Comparison of ENCODE assay signal across 17 cellular contexts in the genomic region with DNA sequence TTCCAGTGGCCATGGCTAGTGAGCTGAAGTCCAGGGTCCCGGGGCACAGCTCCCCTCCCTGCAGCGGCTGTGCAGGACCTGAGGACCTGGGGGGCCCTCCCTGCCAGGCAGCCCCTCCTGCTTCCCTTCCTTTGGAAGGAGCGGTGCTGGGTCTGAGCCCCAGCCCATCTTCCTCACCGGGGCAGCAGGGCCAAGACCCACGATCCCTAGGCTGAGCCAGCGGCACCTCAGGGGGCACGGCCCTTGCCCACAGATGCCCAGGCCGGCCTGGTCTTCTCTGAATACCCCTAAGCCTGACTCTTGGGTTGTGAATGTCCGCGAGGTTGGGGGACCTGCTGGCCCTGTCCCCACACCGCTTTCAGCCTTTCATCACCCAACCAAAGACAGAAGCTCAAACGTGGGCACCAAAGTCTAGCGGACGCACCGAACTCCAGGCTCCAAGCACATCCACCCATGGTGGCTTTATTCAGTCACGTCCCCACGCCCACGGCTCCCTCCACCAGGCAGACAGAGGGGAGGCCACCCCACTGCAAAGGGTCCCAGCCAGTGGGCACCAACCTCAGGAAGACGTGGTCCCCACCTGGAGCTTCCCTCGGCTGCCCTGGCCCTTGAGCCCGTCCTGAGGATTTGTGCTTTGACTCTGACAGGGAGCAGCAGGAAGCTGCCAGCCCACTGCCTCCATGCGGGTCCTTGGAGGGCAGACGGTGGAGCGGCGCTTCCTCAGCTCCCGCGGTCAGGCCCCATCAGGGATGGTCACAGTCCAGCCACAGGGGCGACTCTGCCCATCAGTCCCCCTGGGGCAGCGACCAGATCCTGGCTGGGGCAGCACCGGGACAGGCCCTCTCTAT. TPM values are rescaled to one million over a fixed set of nuclear protein-coding genes. Genes with fewer than 3 reads are reported as not detected.
DNase-seq lines count a peak whose midpoint lies in the region; ATAC-seq, FAIRE-seq and TF ChIP-seq lines count a peak whose summit lies in the region.
"Had no signal": no experiment of that assay in that cellular context is flagged by ENCODE, and none has a peak within 500 bp of the region (broad histone marks: within the 10 kb centered on the region; RNA-seq: fewer than 3 reads in every experiment).

No MANE protein-coding gene starts in this region.

- H3K79me2 ChIP-seq in HepG2 (ENCODE audit: insufficient read depth, low read length) = no peaks in the 10 kb centered on the region

- H3K4me3 Mint-ChIP-seq in MCF 10A (ENCODE audit: unreplicated experiment) = no peak overlapping the region

- FAIRE-seq in HepG2 (lab: Jason Lieb, UNC) (no peak), D721Med (lab: Jason Lieb, UNC) (no peak), frontal cortex (lab: Jason Lieb, UNC) (no peak)
- FAIRE-seq: GM19239 had no signal

- TF ChIP-seq POLR2A in breast epithelium (IDR thresholded peaks at IDR 0.05) (no peak), HepG2 (IDR thresholded peaks at IDR 0.05; ENCODE audit: insufficient read depth in 1 of 2, low read depth in 2 of 2, low read length in 2 of 2) (peak in 1 of 2 experiments; percentile 9; a peak in 2 of 4 replicates)

- 0 out of 2 replicates have a peak, but pooled peaks cover 2% of the 10 kb centered on the region for H4K20me1 ChIP-seq in HepG2 (ENCODE audit: insufficient read depth, low read length)

- no peaks in the 10 kb centered on the region for H3K9me3 ChIP-seq in breast epithelium
- no peaks in the 10 kb centered on the region for H3K9me3 ChIP-seq in Panc1 (ENCODE audit: control insufficient read depth, insufficient read depth, low read depth, low read length)
- H3K9me3 ChIP-seq in HepG2 (ENCODE audit: low read length) = no peaks in the 10 kb centered on the region
- no peaks in the 10 kb centered on the region for H3K9me3 ChIP-seq in aorta (ENCODE audit: control insufficient read depth, low read length)
- H3K9me3 ChIP-seq: BLaER1 treated with 17β-estradiol and CSF1 and Interleukin-3, amounts not matched to agents 10 nM and 100 nM had no signal

- H3K4me1 Mint-ChIP-seq in MCF 10A (ENCODE audit: insufficient read depth, unreplicated experiment) = no peaks in the 10 kb centered on the region

- no peak overlapping the region for H3K9ac ChIP-seq in HepG2 (ENCODE audit: insufficient read depth, low read depth, low read length)

- TF ChIP-seq CTCF in MCF 10A (IDR thresholded peaks at IDR 0.05; ENCODE audit: unreplicated experiment) (no peak), breast epithelium (IDR thresholded peaks at IDR 0.05) (no peak), Panc1 (IDR thresholded peaks at IDR 0.05) (no peak), HepG2 (CRISPR knock-in tag; IDR thresholded peaks at IDR 0.05) (no peak), D721Med (IDR thresholded peaks at IDR 0.05; ENCODE audit: insufficient read depth, missing control alignments) (no peak)

- no peaks in the 10 kb centered on the region for H3K9me3 Mint-ChIP-seq in MCF 10A (ENCODE audit: unreplicated experiment)

- H3K27me3 ChIP-seq in breast epithelium (no peaks in the 10 kb centered on the region), Panc1 (ENCODE audit: control insufficient read depth, insufficient read depth, low read length) (no peaks in the 10 kb centered on the region), HepG2 (ENCODE audit: control insufficient read depth in 1 of 2, insufficient read depth in 2 of 2, low read length in 2 of 2) (no peaks in the 10 kb centered on the region), aorta (ENCODE audit: control insufficient read depth in 1 of 2, insufficient read depth in 2 of 2, low read length in 1 of 2) (no peaks in the 10 kb centered on the region)
- H3K27me3 ChIP-seq: BLaER1 treated with 17β-estradiol and CSF1 and Interleukin-3, amounts not matched to agents 10 nM and 100 nM had no signal

- BruUV-seq in MCF 10A (replicated peaks; lab: Mats Ljungman, UMichigan) (TSS peak; percentile 27), Panc1 (replicated peaks; lab: Mats Ljungman, UMichigan) (no TSS peak), HepG2 (replicated peaks; lab: Mats Ljungman, UMichigan) (no TSS peak)

- no peak overlapping the region for H3K27ac Mint-ChIP-seq in MCF 10A (ENCODE audit: low read depth, unreplicated experiment)

- H3K4me3 ChIP-seq in breast epithelium (no peak overlapping the region), Panc1 (ENCODE audit: low read depth in 2 of 2, low read length in 2 of 2) (no peak overlapping the region), HepG2 (replicated peaks in 1 of 3; ENCODE audit: insufficient read depth in 1 of 3, low read depth in 2 of 3, low read length in 3 of 3) (no peak overlapping the region), aorta (ENCODE audit: low read length in 2 of 2) (no peak overlapping the region)
- H3K4me3 ChIP-seq: BLaER1 treated with 17β-estradiol and CSF1 and Interleukin-3, amounts not matched to agents 10 nM and 100 nM had no signal

- whole genome bisulfite sequencing in HepG2 (ENCODE audit: low lambda C conversion rate) = 92% methylated on average over 15 of the region's 30 CpGs
- 82 to 83% methylated on average over 29 to 30 of the region's 30 CpGs for WGBS in aorta, 2 donors

- H3K4me1 ChIP-seq in breast epithelium = no peaks in the 10 kb centered on the region
- no peaks in the 10 kb centered on the region for H3K4me1 ChIP-seq in Panc1 (ENCODE audit: control insufficient read depth, insufficient read depth, low read length)
- H3K4me1 ChIP-seq in HepG2 (ENCODE audit: insufficient read depth, low read length) = peaks cover 17% of the 10 kb centered on the region
- no peaks in the 10 kb centered on the region for H3K4me1 ChIP-seq in aorta (ENCODE audit: control insufficient read depth in 1 of 2, insufficient read depth in 2 of 2, low read length in 2 of 2)

- H3K27ac ChIP-seq in breast epithelium (no peak overlapping the region), Panc1 (ENCODE audit: low read length) (no peak overlapping the region), HepG2 (ENCODE audit: extremely low read length, insufficient read depth, low read length) (no peak overlapping the region), aorta (ENCODE audit: low read depth in 1 of 2, low read length in 2 of 2) (no peak overlapping the region)

- TF ChIP-seq EP300 in HepG2 (IDR thresholded peaks at IDR 0.05; ENCODE audit: low read depth in 2 of 2, low read length in 2 of 2) (no peak), HepG2 (CRISPR knock-in tag; IDR thresholded peaks at IDR 0.05; ENCODE audit: borderline replicate concordance) (no peak)

- POLR2A ChIA-PET in MCF 10A (lab: Yijun Ruan, JAX) (interaction anchor here (2.2 kb wide), 1 partner anchor 14 kb away, joined by 11 read pairs; no protein-coding TSS in a partner anchor), Panc1 (lab: Charles Lee) (interaction anchor here (0.6 kb wide), 1 partner anchor 14 kb away, joined by 3 read pairs; no protein-coding TSS in a partner anchor), HepG2 (lab: Yijun Ruan, JAX) (interaction anchor here (1.0 kb wide), 1 partner anchor 15 kb away, joined by 3 read pairs; no protein-coding TSS in a partner anchor)

- intact Hi-C loops in MCF 10A (cut with micrococcal nuclease) = no loop called here
- intact Hi-C loops in breast epithelium (cut with DNase I; ENCODE audit: low total_unique reads) = no loop called here
- intact Hi-C loops in Panc1 (cut with micrococcal nuclease; ENCODE audit: unreplicated experiment) = no loop called here
- intact Hi-C loops in HepG2 (cut with micrococcal nuclease; ENCODE audit: unreplicated experiment) = no loop called here
- intact Hi-C loops in aorta (cut with DNase I) = no loop called here

- H3K27me3 Mint-ChIP-seq in MCF 10A (ENCODE audit: insufficient read depth, unreplicated experiment) = no peaks in the 10 kb centered on the region

- DNase-seq in MCF 10A (ENCODE audit: unreplicated experiment) (no peak), breast epithelium (ENCODE audit: low spot score in 2 of 2) (no peak), Panc1 (ENCODE audit: low read depth, low spot score) (no peak), HepG2 (ENCODE audit: low spot score) (no peak), aorta (no peak), D721Med (ENCODE audit: insufficient read length, low spot score) (no peak), frontal cortex (ENCODE audit: low spot score in 2 of 2) (no peak)
- no peak for DNase-seq in stimulated activated CD4-positive, alpha-beta T cell treated with anti-CD3 and anti-CD28 coated beads, Interleukin-15, amount 100 ng/mL, for 24 hours
- DNase-seq: 8988T, NCI-H1048, NCI-H187, NCI-H2171, NCI-H446 treated with DMSO at 0.1 percent for 48 hours, NCI-H748 treated with DMSO at 0.1 percent for 48 hours had no signal

- in situ Hi-C loops in Panc1 (cut with HindIII; ENCODE audit: low pct_unique_long_range_greater_than_20kb, low sequenced_read_pairs) (no loop called here), HepG2 (cut with HindIII; ENCODE audit: extremely low pct_ligation_motif_present, low pct_unique_long_range_greater_than_20kb) (no loop called here)

- no peak overlapping the region for H2AFZ ChIP-seq in HepG2 (ENCODE audit: low read length)

- CTCF ChIA-PET in MCF 10A (lab: Yijun Ruan, JAX) (no interaction called here), Panc1 (lab: Charles Lee) (interaction anchor here (0.8 kb wide), 1 partner anchor 56 kb away, joined by 3 read pairs; no protein-coding TSS in a partner anchor), HepG2 (lab: Yijun Ruan, JAX; ENCODE audit: low intra/inter-chr PET ratio, low total read pairs) (no interaction called here)

- TF ChIP-seq RAD21 in HepG2 (CRISPR knock-in tag; IDR thresholded peaks at IDR 0.05) = no peak

- ATAC-seq in Panc1 (peak; percentile 28; the same call in 1 of the 2 replicates), HepG2 (peak; percentile 8; the same call in 1 of the 3 replicates), aorta (ENCODE audit: low FRiP score) (peak; percentile 8)

- H3K36me3 Mint-ChIP-seq in MCF 10A (ENCODE audit: insufficient read depth, unreplicated experiment) = peaks cover 63% of the 10 kb centered on the region

- H3K4me2 ChIP-seq in HepG2 (ENCODE audit: low read depth, low read length) = no peak overlapping the region
- H3K4me2 ChIP-seq: BLaER1 treated with 17β-estradiol and CSF1 and Interleukin-3, amounts not matched to agents 10 nM and 100 nM had no signal

- no peaks in the 10 kb centered on the region for H3K36me3 ChIP-seq in breast epithelium
- H3K36me3 ChIP-seq in Panc1 (ENCODE audit: control insufficient read depth, insufficient read depth, low read length) = no peaks in the 10 kb centered on the region
- peaks cover 7 to 28% of the 10 kb centered on the region in 2 experiments; a peak in 4 of 5 replicates for H3K36me3 ChIP-seq in HepG2 (replicated peaks in 1 of 2; ENCODE audit: control insufficient read depth in 1 of 2, insufficient read depth in 2 of 2, low read length in 2 of 2)
- H3K36me3 ChIP-seq in aorta (ENCODE audit: control insufficient read depth in 1 of 2, insufficient read depth in 2 of 2, low read length in 1 of 2) = peaks cover 0 to 6% of the 10 kb centered on the region in 2 donors

RNA-seq across cellular contexts. Expression of a gene that starts 8.3 kb away (rescaled TPM):
- total RNA-seq in MCF 10A (2022) (18.7 and 20.0 TPM in 2 replicates), breast epithelium (10 to 100 TPM; 12.5 to 14.3 (median 12.6) TPM), Panc1 (2021; ENCODE audit: unreplicated experiment) (73.7 TPM), HepG2 (2016; rRNA removed; fragmentation: Illumina TruSeq; extraction: Trizol) (10.2 and 17.1 TPM in 2 replicates), aorta (10 to 100 TPM; 16.1 to 20.5 TPM), frontal cortex (55.0 TPM)
- polyA plus RNA-seq in Panc1 (2012; ENCODE audit: insufficient read length) = 62.0 TPM
- 10.6 and 10.7 TPM in 2 replicates for total RNA-seq in HepG2 (2016; cell fraction: cytosol; rRNA removed; fragmentation: Illumina TruSeq; extraction: Trizol; ENCODE audit: low read depth)
- total RNA-seq in HepG2 (2016; cell fraction: insoluble cytoplasmic fraction; rRNA removed; fragmentation: Illumina TruSeq; extraction: Trizol) = 10.3 and 17.0 TPM in 2 replicates
- 27.7 and 29.2 TPM in 2 replicates for total RNA-seq in HepG2 (2016; cell fraction: membrane; rRNA removed; fragmentation: Illumina TruSeq; extraction: Trizol)
- 4.7 and 6.4 TPM in 2 replicates for total RNA-seq in HepG2 (2016; cell fraction: nucleus; rRNA removed; fragmentation: Illumina TruSeq; extraction: Trizol)
- polyA plus RNA-seq in HepG2 (2011; rRNA removed) (3.6 and 5.8 TPM in 2 replicates), aorta (1 to 10 TPM; 3.6 to 6.3 TPM)
- 5.0 and 10.1 TPM in 2 replicates for polyA plus RNA-seq in HepG2 (2011; cell fraction: cytosol; rRNA removed)
- 6.6 and 7.0 TPM in 2 replicates for polyA plus RNA-seq in HepG2 (2011; cell fraction: nucleus; rRNA removed)
- polyA plus RNA-seq in HepG2 (2012) = 5.7 and 7.1 TPM in 2 replicates
- polyA plus RNA-seq in HepG2 (2016; cell fraction: cytosol; fragmentation: Illumina TruSeq; extraction: Trizol; ENCODE audit: low read depth) = 9.6 and 10.4 TPM in 2 replicates
- 15.4 and 15.7 TPM in 2 replicates for polyA plus RNA-seq in HepG2 (2016; cell fraction: insoluble cytoplasmic fraction; fragmentation: Illumina TruSeq; extraction: Trizol; ENCODE audit: low read depth)
- 19.9 and 23.7 TPM in 2 replicates for polyA plus RNA-seq in HepG2 (2016; cell fraction: membrane; fragmentation: Illumina TruSeq; extraction: Trizol; ENCODE audit: low read depth)
- polyA plus RNA-seq in HepG2 (2016; cell fraction: nucleus; fragmentation: Illumina TruSeq; extraction: Trizol; ENCODE audit: insufficient read depth, low read depth) = 10.8 and 12.5 TPM in 2 replicates
- 6.0 and 19.1 TPM in 2 replicates for polyA minus RNA-seq in HepG2 (2011; rRNA and poly(A)+ RNA removed; ENCODE audit: low replicate concordance)
- 19.3 and 20.6 TPM in 2 replicates for polyA minus RNA-seq in HepG2 (2011; cell fraction: cytosol; rRNA and poly(A)+ RNA removed)
- polyA minus RNA-seq in HepG2 (2011; cell fraction: nucleus; rRNA and poly(A)+ RNA removed) = 3.0 TPM in 2 replicates

RNA-seq across cellular contexts. Expression of a gene that starts 16.2 kb away (rescaled TPM):
- 103 and 114 TPM in 2 replicates for total RNA-seq in MCF 10A (2022)
- 10 to 100 TPM; 51.8 to 71.3 (median 70.8) TPM for total RNA-seq in breast epithelium
- total RNA-seq in Panc1 (2021; ENCODE audit: unreplicated experiment) = 139 TPM
- 96.7 TPM for polyA plus RNA-seq in Panc1 (2012; ENCODE audit: insufficient read length)
- total RNA-seq in HepG2 (2016; rRNA removed; fragmentation: Illumina TruSeq; extraction: Trizol) = 58.9 and 76.9 TPM in 2 replicates
- total RNA-seq in HepG2 (2016; cell fraction: cytosol; rRNA removed; fragmentation: Illumina TruSeq; extraction: Trizol; ENCODE audit: low read depth) = 18.4 and 19.5 TPM in 2 replicates
- 59.4 and 81.3 TPM in 2 replicates for total RNA-seq in HepG2 (2016; cell fraction: insoluble cytoplasmic fraction; rRNA removed; fragmentation: Illumina TruSeq; extraction: Trizol)
- 58.1 and 59.8 TPM in 2 replicates for total RNA-seq in HepG2 (2016; cell fraction: membrane; rRNA removed; fragmentation: Illumina TruSeq; extraction: Trizol)
- total RNA-seq in HepG2 (2016; cell fraction: nucleus; rRNA removed; fragmentation: Illumina TruSeq; extraction: Trizol) = 37.4 and 41.1 TPM in 2 replicates
- polyA plus RNA-seq in HepG2 (2011; rRNA removed) = 21.2 and 32.4 TPM in 2 replicates
- 25.5 and 43.1 TPM in 2 replicates for polyA plus RNA-seq in HepG2 (2011; cell fraction: cytosol; rRNA removed)
- 88.4 and 96.9 TPM in 2 replicates for polyA plus RNA-seq in HepG2 (2011; cell fraction: nucleus; rRNA removed)
- polyA plus RNA-seq in HepG2 (2012) = 21.4 and 34.5 TPM in 2 replicates
- 19.9 and 20.7 TPM in 2 replicates for polyA plus RNA-seq in HepG2 (2016; cell fraction: cytosol; fragmentation: Illumina TruSeq; extraction: Trizol; ENCODE audit: low read depth)
- polyA plus RNA-seq in HepG2 (2016; cell fraction: insoluble cytoplasmic fraction; fragmentation: Illumina TruSeq; extraction: Trizol; ENCODE audit: low read depth) = 57.2 and 62.2 TPM in 2 replicates
- polyA plus RNA-seq in HepG2 (2016; cell fraction: membrane; fragmentation: Illumina TruSeq; extraction: Trizol; ENCODE audit: low read depth) = 39.6 and 43.3 TPM in 2 replicates
- polyA plus RNA-seq in HepG2 (2016; cell fraction: nucleus; fragmentation: Illumina TruSeq; extraction: Trizol; ENCODE audit: insufficient read depth, low read depth) = 100 and 109 TPM in 2 replicates
- 65.5 and 79.2 TPM in 2 replicates for polyA minus RNA-seq in HepG2 (2011; rRNA and poly(A)+ RNA removed; ENCODE audit: low replicate concordance)
- polyA minus RNA-seq in HepG2 (2011; cell fraction: cytosol; rRNA and poly(A)+ RNA removed) = 29.4 and 32.5 TPM in 2 replicates
- 20.1 and 22.0 TPM in 2 replicates for polyA minus RNA-seq in HepG2 (2011; cell fraction: nucleus; rRNA and poly(A)+ RNA removed)
- 10 to 100 TPM; 60.9 to 63.2 TPM for total RNA-seq in aorta
- polyA plus RNA-seq in aorta = 100 to 1,000 TPM in 1 of 2 donors, 10 to 100 TPM in 1; 37.6 to 106 TPM
- total RNA-seq in frontal cortex = 50.1 TPM

RNA-seq across cellular contexts. Expression of a gene that starts 28.8 kb away (rescaled TPM):
- total RNA-seq in MCF 10A (2022) = 211 and 256 TPM in 2 replicates
- 100 to 1,000 TPM in 1 of 3 donors, 10 to 100 TPM in 2; 59.6 to 117 (median 63.4) TPM for total RNA-seq in breast epithelium
- 300 TPM for total RNA-seq in Panc1 (2021; ENCODE audit: unreplicated experiment)
- 270 TPM for polyA plus RNA-seq in Panc1 (2012; ENCODE audit: insufficient read length)
- 214 and 216 TPM in 2 replicates for total RNA-seq in HepG2 (2016; rRNA removed; fragmentation: Illumina TruSeq; extraction: Trizol)
- total RNA-seq in HepG2 (2016; cell fraction: cytosol; rRNA removed; fragmentation: Illumina TruSeq; extraction: Trizol; ENCODE audit: low read depth) = 181 and 320 TPM in 2 replicates
- total RNA-seq in HepG2 (2016; cell fraction: insoluble cytoplasmic fraction; rRNA removed; fragmentation: Illumina TruSeq; extraction: Trizol) = 205 and 210 TPM in 2 replicates
- 252 and 309 TPM in 2 replicates for total RNA-seq in HepG2 (2016; cell fraction: membrane; rRNA removed; fragmentation: Illumina TruSeq; extraction: Trizol)
- 63.8 and 65.4 TPM in 2 replicates for total RNA-seq in HepG2 (2016; cell fraction: nucleus; rRNA removed; fragmentation: Illumina TruSeq; extraction: Trizol)
- polyA plus RNA-seq in HepG2 (2011; rRNA removed) = 111 and 125 TPM in 2 replicates
- polyA plus RNA-seq in HepG2 (2011; cell fraction: cytosol; rRNA removed) = 81.4 and 152 TPM in 2 replicates
- polyA plus RNA-seq in HepG2 (2011; cell fraction: nucleus; rRNA removed) = 46.6 and 47.9 TPM in 2 replicates
- 92.9 and 123 TPM in 2 replicates for polyA plus RNA-seq in HepG2 (2012)
- polyA plus RNA-seq in HepG2 (2016; cell fraction: cytosol; fragmentation: Illumina TruSeq; extraction: Trizol; ENCODE audit: low read depth) = 249 and 487 TPM in 2 replicates
- polyA plus RNA-seq in HepG2 (2016; cell fraction: insoluble cytoplasmic fraction; fragmentation: Illumina TruSeq; extraction: Trizol; ENCODE audit: low read depth) = 158 and 171 TPM in 2 replicates
- 210 and 295 TPM in 2 replicates for polyA plus RNA-seq in HepG2 (2016; cell fraction: membrane; fragmentation: Illumina TruSeq; extraction: Trizol; ENCODE audit: low read depth)
- 98.1 and 120 TPM in 2 replicates for polyA plus RNA-seq in HepG2 (2016; cell fraction: nucleus; fragmentation: Illumina TruSeq; extraction: Trizol; ENCODE audit: insufficient read depth, low read depth)
- 32.9 and 62.2 TPM in 2 replicates for polyA minus RNA-seq in HepG2 (2011; rRNA and poly(A)+ RNA removed; ENCODE audit: low replicate concordance)
- 12.7 and 18.7 TPM in 2 replicates for polyA minus RNA-seq in HepG2 (2011; cell fraction: cytosol; rRNA and poly(A)+ RNA removed)
- 15.9 and 18.2 TPM in 2 replicates for polyA minus RNA-seq in HepG2 (2011; cell fraction: nucleus; rRNA and poly(A)+ RNA removed)
- total RNA-seq in aorta = 100 to 1,000 TPM; 153 to 155 TPM
- polyA plus RNA-seq in aorta = 100 to 1,000 TPM; 127 to 251 TPM
- total RNA-seq in frontal cortex = 65.6 TPM

RNA-seq across cellular contexts. Expression of a gene that starts 52.6 kb away (rescaled TPM):
- total RNA-seq in MCF 10A (2022) (0.21 and 0.22 TPM in 2 replicates), breast epithelium (under 1 TPM in 2 of 3 donors, not detected in 1; 0.44 to 0.98 TPM), Panc1 (2021; ENCODE audit: unreplicated experiment) (not detected), HepG2 (2016; rRNA removed; fragmentation: Illumina TruSeq; extraction: Trizol) (not detected in 2 replicates), aorta (not detected), frontal cortex (not detected)
- not detected for polyA plus RNA-seq in Panc1 (2012; ENCODE audit: insufficient read length)
- not detected in 2 replicates for total RNA-seq in HepG2 (2016; cell fraction: cytosol; rRNA removed; fragmentation: Illumina TruSeq; extraction: Trizol; ENCODE audit: low read depth)
- total RNA-seq in HepG2 (2016; cell fraction: insoluble cytoplasmic fraction; rRNA removed; fragmentation: Illumina TruSeq; extraction: Trizol) = not detected in 2 replicates
- total RNA-seq in HepG2 (2016; cell fraction: membrane; rRNA removed; fragmentation: Illumina TruSeq; extraction: Trizol) = not detected in 2 replicates
- total RNA-seq in HepG2 (2016; cell fraction: nucleus; rRNA removed; fragmentation: Illumina TruSeq; extraction: Trizol) = not detected in 2 replicates
- polyA plus RNA-seq in HepG2 (2011; rRNA removed) (not detected in 2 replicates), aorta (under 1 TPM in 1 of 2 donors, not detected in 1; 0.15 TPM)
- not detected in 2 replicates for polyA plus RNA-seq in HepG2 (2011; cell fraction: cytosol; rRNA removed)
- not detected in 2 replicates for polyA plus RNA-seq in HepG2 (2011; cell fraction: nucleus; rRNA removed)
- polyA plus RNA-seq in HepG2 (2012) = not detected in 2 replicates
- polyA plus RNA-seq in HepG2 (2016; cell fraction: cytosol; fragmentation: Illumina TruSeq; extraction: Trizol; ENCODE audit: low read depth) = not detected in 2 replicates
- polyA plus RNA-seq in HepG2 (2016; cell fraction: insoluble cytoplasmic fraction; fragmentation: Illumina TruSeq; extraction: Trizol; ENCODE audit: low read depth) = not detected in 2 replicates
- not detected in 2 replicates for polyA plus RNA-seq in HepG2 (2016; cell fraction: membrane; fragmentation: Illumina TruSeq; extraction: Trizol; ENCODE audit: low read depth)
- polyA plus RNA-seq in HepG2 (2016; cell fraction: nucleus; fragmentation: Illumina TruSeq; extraction: Trizol; ENCODE audit: insufficient read depth, low read depth) = 0.21 TPM in 1 of 2 replicates, not detected in the other
- not detected in 2 replicates for polyA minus RNA-seq in HepG2 (2011; rRNA and poly(A)+ RNA removed; ENCODE audit: low replicate concordance)
- polyA minus RNA-seq in HepG2 (2011; cell fraction: cytosol; rRNA and poly(A)+ RNA removed) = not detected in 2 replicates
- polyA minus RNA-seq in HepG2 (2011; cell fraction: nucleus; rRNA and poly(A)+ RNA removed) = not detected in 2 replicates
- total RNA-seq: HT-29 had no signal
